Comparison of ENCODE assay signal across 2 cellular contexts in genomic region chr21:14546719-14547118, GRCh38. TPM values are rescaled to one million over a fixed set of nuclear protein-coding genes. Genes with fewer than 3 reads are reported as not detected.
"Had no signal": no experiment of that assay in that cellular context is flagged by ENCODE, and none has a peak within 500 bp of the region (broad histone marks: within the 10 kb centered on the region; RNA-seq: fewer than 3 reads in every experiment).

No MANE protein-coding gene starts in this region.

RNA-seq across cellular contexts. Expression of gene SAMSN1, which starts 0.6 kb away (rescaled TPM):
- total RNA-seq: progenitor cell of endocrine pancreas, renal cortical epithelial cell had no signal
